Comparison of ENCODE assay signal across 13 cellular contexts in genomic region chrX:69307736-69308135, GRCh38.
"Had no signal": no experiment of that assay in that cellular context is flagged by ENCODE, and none has a peak within 500 bp of the region (broad histone marks: within the 10 kb centered on the region; RNA-seq: fewer than 3 reads in every experiment).

No MANE protein-coding gene starts in this region.

- ATAC-seq: activated T-helper 17 cell treated with anti-CD3 and anti-CD28 coated beads, Interleukin-2, amount 50 U/mL, for 72 hours; gastroesophageal sphincter; left ventricle myocardium superior; T-cell; upper lobe of right lung had no signal

- DNase-seq: activated CD4-positive, alpha-beta T cell treated with anti-CD3 and anti-CD28 coated beads, Interleukin-2, amount 50 U/mL, for 48 hours; activated naive CD4-positive, alpha-beta T cell treated with anti-CD3 and anti-CD28 coated beads for 36 hours; left ventricle myocardium superior; mesenchymal stem cell; ovary; sigmoid colon; stimulated activated CD4-positive, alpha-beta T cell treated with anti-CD3 and anti-CD28 coated beads, Interleukin-1b, Interleukin-23, amount 100 ng/mL, for 48 hours; T-cell; T1000; upper lobe of right lung had no signal

- H3K9me3 Mint-ChIP-seq: activated naive CD4-positive, alpha-beta T cell treated with anti-CD3 and anti-CD28 coated beads for 36 hours; activated T-helper 17 cell treated with anti-CD3 and anti-CD28 coated beads, Interleukin-2, amount 50 U/mL, for 72 hours; T-cell had no signal

- H3K4me3 Mint-ChIP-seq: activated naive CD4-positive, alpha-beta T cell treated with anti-CD3 and anti-CD28 coated beads for 36 hours; activated T-helper 17 cell treated with anti-CD3 and anti-CD28 coated beads, Interleukin-2, amount 50 U/mL, for 72 hours; neural crest cell; T-cell had no signal

- H3K4me1 Mint-ChIP-seq: activated T-helper 17 cell treated with anti-CD3 and anti-CD28 coated beads, Interleukin-2, amount 50 U/mL, for 72 hours; T-cell had no signal

- H3K36me3 Mint-ChIP-seq: T-cell had no signal

- H3K27ac Mint-ChIP-seq: activated naive CD4-positive, alpha-beta T cell treated with anti-CD3 and anti-CD28 coated beads for 36 hours; activated T-helper 17 cell treated with anti-CD3 and anti-CD28 coated beads, Interleukin-2, amount 50 U/mL, for 72 hours; T-cell had no signal
